In genomic region chr5:74132485-74132884, GRCh38 we compare ENCODE assay signal across 18 cellular contexts.
DNase-seq lines count a peak whose midpoint lies in the region; FAIRE-seq and TF ChIP-seq lines count a peak whose summit lies in the region.
"Had no signal": no experiment of that assay in that cellular context is flagged by ENCODE, and none has a peak within 500 bp of the region (broad histone marks: within the 10 kb centered on the region; RNA-seq: fewer than 3 reads in every experiment).

No MANE protein-coding gene starts in this region.

- H3K27ac Mint-ChIP-seq in brain: peak overlapping the region in 4 of 5 experiments; percentile 56 to 94 (median 62)
- H3K27ac Mint-ChIP-seq: CD4-positive, alpha-beta memory T cell had no signal

- peak overlapping the region; percentile 27 for H3K18ac ChIP-seq in neuronal stem cell (ENCODE audit: low read length)

- no peak overlapping the region for H3K27ac ChIP-seq in kidney (ENCODE audit: low read depth in 2 of 2, low read length in 2 of 2)
- no peak overlapping the region for H3K27ac ChIP-seq in neuronal stem cell (replicated peaks; ENCODE audit: low read length)
- no peak overlapping the region for H3K27ac ChIP-seq in MM.1S (ENCODE audit: low read length)
- H3K27ac ChIP-seq in mammary epithelial cell (ENCODE audit: insufficient read depth, low read depth, low read length): no peak overlapping the region

- H3K9ac ChIP-seq in kidney (ENCODE audit: low read length in 2 of 2) (no peak overlapping the region), neuronal stem cell (ENCODE audit: low read depth, low read length, poor library complexity) (no peak overlapping the region), MM.1S (ENCODE audit: low read length) (no peak overlapping the region), mammary epithelial cell (ENCODE audit: insufficient read depth, low read length) (no peak overlapping the region)

- H3K4me3 ChIP-seq in kidney (ENCODE audit: low read length in 2 of 2): no peak overlapping the region
- peak overlapping the region in 1 of 2 donors; percentile 39 for H3K4me3 ChIP-seq in neuronal stem cell (ENCODE audit: low read length in 2 of 2)
- no peak overlapping the region for H3K4me3 ChIP-seq in MM.1S (ENCODE audit: low read length)
- H3K4me3 ChIP-seq in mammary epithelial cell (replicated peaks in 1 of 3; ENCODE audit: insufficient read depth in 1 of 3, low read depth in 2 of 3, low read length in 3 of 3): no peak overlapping the region

- H4K8ac ChIP-seq in neuronal stem cell (ENCODE audit: low read depth, low read length): no peak overlapping the region

- H3K23ac ChIP-seq in neuronal stem cell (ENCODE audit: low read depth, low read length, poor library complexity): peak overlapping the region; percentile 4

- FAIRE-seq in kidney (lab: Jason Lieb, UNC): no peak
- FAIRE-seq: G401.6, GM12892 had no signal

- no peaks in the 10 kb centered on the region for H3K79me1 ChIP-seq in neuronal stem cell (ENCODE audit: low read depth, low read length)

- H2AFZ ChIP-seq in neuronal stem cell (ENCODE audit: low read length): no peak overlapping the region
- no peak overlapping the region for H2AFZ ChIP-seq in MM.1S (ENCODE audit: low read length)
- H2AFZ ChIP-seq in mammary epithelial cell (ENCODE audit: low read depth, low read length): no peak overlapping the region

- H3K27me3 Mint-ChIP-seq in brain: peaks cover 4% of the 10 kb centered on the region

- peak; percentile 41 for DNase-seq in NCI-H69 (lab: John Stamatoyannopoulos, UW)
- peak; percentile 60 for DNase-seq in kidney
- DNase-seq in neuronal stem cell (ENCODE audit: low spot score): no peak
- DNase-seq in MM.1S: no peak
- no peak for DNase-seq in DMS79 treated with DMSO at 0.1 percent for 48 hours (lab: John Stamatoyannopoulos, UW)
- no peak for DNase-seq in pons (ENCODE audit: low spot score)
- DNase-seq in mammary epithelial cell: no peak
- DNase-seq: C1 segment of cervical spinal cord; Calu3; CD4-positive, alpha-beta memory T cell; DMS53; DND-41; GOT3; H7; HCEC 1CT had no signal

- TF ChIP-seq CTCF in brain (conservative IDR thresholded peaks at IDR 0.05) (no peak), kidney (IDR thresholded peaks at IDR 0.05; ENCODE audit: borderline replicate concordance, extremely low read depth, insufficient read depth) (no peak), MM.1S (IDR thresholded peaks at IDR 0.05; ENCODE audit: low read length) (no peak), mammary epithelial cell (conservative IDR thresholded peaks at IDR 0.05 in 1 of 2, IDR thresholded peaks at IDR 0.05 in 1 of 2; ENCODE audit: extremely low read depth in 1 of 2, insufficient read depth in 1 of 2, low read depth in 1 of 2, low read length in 2 of 2) (no peak)

- no peaks in the 10 kb centered on the region for H3K36me3 Mint-ChIP-seq in brain
- H3K36me3 Mint-ChIP-seq: CD4-positive, alpha-beta memory T cell had no signal

- no peaks in the 10 kb centered on the region; the same call in 1 of the 2 replicates for H3K9me2 ChIP-seq in MM.1S (replicated peaks; ENCODE audit: insufficient read depth, low read length)

- H2BK5ac ChIP-seq in neuronal stem cell (ENCODE audit: low read length): no peak overlapping the region

- no peaks in the 10 kb centered on the region for H3K27me3 ChIP-seq in neuronal stem cell (ENCODE audit: control insufficient read depth in 3 of 3, insufficient read depth in 3 of 3, low read depth in 1 of 3, low read length in 3 of 3)
- no peaks in the 10 kb centered on the region for H3K27me3 ChIP-seq in MM.1S (replicated peaks; ENCODE audit: insufficient read depth, low read length)
- no peaks in the 10 kb centered on the region for H3K27me3 ChIP-seq in mammary epithelial cell (ENCODE audit: insufficient read depth, low read length)

- H3K9me3 ChIP-seq in kidney (ENCODE audit: control insufficient read depth in 1 of 2, low read length in 2 of 2) (no peaks in the 10 kb centered on the region), neuronal stem cell (replicated peaks in 1 of 2; ENCODE audit: control insufficient read depth in 2 of 2, insufficient read depth in 1 of 2, low read depth in 1 of 2, low read length in 2 of 2) (no peaks in the 10 kb centered on the region), MM.1S (replicated peaks; ENCODE audit: insufficient read depth, low read length) (no peaks in the 10 kb centered on the region), mammary epithelial cell (replicated peaks; ENCODE audit: insufficient read depth, low read length) (no peaks in the 10 kb centered on the region)

- no peak overlapping the region for H2BK12ac ChIP-seq in neuronal stem cell (ENCODE audit: low read length)

- H3K14ac ChIP-seq in neuronal stem cell (ENCODE audit: low read length): no peak overlapping the region

- no CpG with 5 or more reads among the region's 4 CpGs for WGBS in neuronal stem cell (ENCODE audit: extremely low coverage in 2 of 2, insufficient read length in 2 of 2, insufficient replicate concordance in 1 of 2), 2 donors
- WGBS in mammary epithelial cell (ENCODE audit: low coverage, missing lambda C conversion rate): 97% methylated on average over 4 of the region's 4 CpGs

- intact Hi-C loops in kidney (cut with DNase I) (no loop called here), mammary epithelial cell (cut with micrococcal nuclease) (no loop called here)

- no peaks in the 10 kb centered on the region for H3F3A ChIP-seq in MM.1S (ENCODE audit: insufficient read depth, low read length)

- peak overlapping the region; percentile 61 for H2BK15ac ChIP-seq in neuronal stem cell (ENCODE audit: low read length)

- H3K79me2 ChIP-seq in MM.1S (ENCODE audit: low read length) (no peaks in the 10 kb centered on the region), mammary epithelial cell (ENCODE audit: insufficient read depth, low read length) (no peaks in the 10 kb centered on the region)

- no peak overlapping the region for H3K4me3 Mint-ChIP-seq in brain
- H3K4me3 Mint-ChIP-seq: CD4-positive, alpha-beta memory T cell had no signal

- peaks cover 74% of the 10 kb centered on the region for H3K4me1 Mint-ChIP-seq in brain
- H3K4me1 Mint-ChIP-seq: CD4-positive, alpha-beta memory T cell had no signal

- H4K20me1 ChIP-seq in MM.1S (ENCODE audit: insufficient read depth, low read length) (no peaks in the 10 kb centered on the region), mammary epithelial cell (ENCODE audit: insufficient read depth, low read length) (no peaks in the 10 kb centered on the region)

- BruUV-seq in mammary epithelial cell (replicated peaks; lab: Mats Ljungman, UMichigan): no TSS peak

- no peak overlapping the region for H2BK120ac ChIP-seq in neuronal stem cell (ENCODE audit: low read depth, low read length)

- H4K91ac ChIP-seq in neuronal stem cell (ENCODE audit: low read depth, low read length, poor library complexity): peak overlapping the region; percentile 86

- CTCF ChIA-PET in mammary epithelial cell (lab: Charles Lee; ENCODE audit: low non-redundant PET): no interaction called here

- H3K4me2 ChIP-seq in neuronal stem cell (ENCODE audit: insufficient read depth, low read length, poor library complexity, severe bottlenecking) (no peak overlapping the region), MM.1S (ENCODE audit: low read depth, low read length) (no peak overlapping the region), mammary epithelial cell (ENCODE audit: insufficient read depth, low read depth, low read length) (no peak overlapping the region)

- no peak overlapping the region for H2AK5ac ChIP-seq in neuronal stem cell (ENCODE audit: low read depth, low read length)

- in situ Hi-C loops in mammary epithelial cell (cut with MboI; ENCODE audit: low sequenced_read_pairs in 2 of 2): no loop called here

- peak overlapping the region; percentile 56 for H3K4ac ChIP-seq in neuronal stem cell (ENCODE audit: low read length)

- H3K9me3 Mint-ChIP-seq in brain: no peaks in the 10 kb centered on the region
- H3K9me3 Mint-ChIP-seq: CD4-positive, alpha-beta memory T cell had no signal

- dilution Hi-C loops in mammary epithelial cell (cut with HindIII; ENCODE audit: low sequenced_read_pairs): no loop called here

- no peaks in the 10 kb centered on the region for H3K36me3 ChIP-seq in kidney (ENCODE audit: control insufficient read depth in 1 of 2, insufficient read depth in 2 of 2, low read length in 2 of 2)
- no peaks in the 10 kb centered on the region for H3K36me3 ChIP-seq in neuronal stem cell (replicated peaks in 1 of 2; ENCODE audit: control insufficient read depth in 2 of 2, insufficient read depth in 2 of 2, low read length in 2 of 2)
- no peaks in the 10 kb centered on the region for H3K36me3 ChIP-seq in MM.1S (replicated peaks; ENCODE audit: insufficient read depth, low read length)
- no peaks in the 10 kb centered on the region for H3K36me3 ChIP-seq in mammary epithelial cell (ENCODE audit: insufficient read depth, low read length)

- H3K4me1 ChIP-seq in kidney (ENCODE audit: control insufficient read depth in 1 of 2, insufficient read depth in 1 of 2, low read depth in 1 of 2, low read length in 2 of 2) (peaks cover 0 to 5% of the 10 kb centered on the region in 2 donors), neuronal stem cell (ENCODE audit: control insufficient read depth in 2 of 2, insufficient read depth in 1 of 2, low read depth in 1 of 2, low read length in 2 of 2) (peaks cover 15 to 17% of the 10 kb centered on the region in 2 donors), MM.1S (ENCODE audit: low read length) (no peaks in the 10 kb centered on the region), mammary epithelial cell (ENCODE audit: insufficient read depth, low read length) (peaks cover 6% of the 10 kb centered on the region)

Comparison
In these comparisons a context has a peak if more than half of its experiments do, and no peak if none do; other contexts are left out.
1. DNase-seq: peak in NCI-H69 (single experiment) and kidney (single experiment); none in neuronal stem cell (single experiment), MM.1S (single experiment), DMS79 treated with DMSO at 0.1 percent for 48 hours (single experiment), pons (single experiment) and mammary epithelial cell (single experiment).